10 cellular contexts compared by ENCODE assay signal in genomic region chr2:32484907-32485306, GRCh38.
A peak's percentile ranks its signal among the peaks of the same experiment; 100 is the strongest.
DNase-seq lines count a peak whose midpoint lies in the region; ATAC-seq and TF ChIP-seq lines count a peak whose summit lies in the region.
"Had no signal": no experiment of that assay in that cellular context is flagged by ENCODE, and none has a peak within 500 bp of the region (broad histone marks: within the 10 kb centered on the region; RNA-seq: fewer than 3 reads in every experiment).

No MANE protein-coding gene starts in this region.

- POLR2A ChIA-PET in BJ (lab: Charles Lee): no interaction called here

- H3K4me3 ChIP-seq in BJ (ENCODE audit: low read depth, low read length): no peak overlapping the region
- H3K4me3 ChIP-seq in MG63: no peak overlapping the region
- H3K4me3 ChIP-seq in endodermal cell (ENCODE audit: low read length): no peak overlapping the region

- CTCF ChIA-PET in BJ (lab: Yijun Ruan, JAX): interaction anchor here (0.6 to 2.2 kb wide), 2 partner anchors 12 to 14 kb away, joined by 3 to 6 read pairs; no protein-coding TSS in a partner anchor

- 80 to 92% methylated on average over 1 to 4 of the region's 4 CpGs for WGBS in endodermal cell (ENCODE audit: insufficient coverage in 1 of 2, insufficient read length in 1 of 2), 2 experiments

- peak; percentile 93 for DNase-seq in BJ (ENCODE audit: low read depth)
- DNase-seq in MG63: peak; percentile 30
- DNase-seq in astrocyte of the hippocampus (ENCODE audit: low read depth, low spot score): peak; percentile 64
- DNase-seq in lung microvascular endothelial cell (ENCODE audit: low read depth in 2 of 2): peak; percentile 59 to 80
- no peak for DNase-seq in endodermal cell
- DNase-seq in NCI-H774 (lab: John Stamatoyannopoulos, UW): no peak
- no peak for DNase-seq in activated CD8-positive, alpha-beta memory T cell treated with anti-CD3 and anti-CD28 coated beads, Interleukin-2, amount 50 U/mL, for 4 hours
- DNase-seq: activated T-cell treated with anti-CD3 and anti-CD28 coated beads, Interleukin-2, amount 50 U/mL, for 4 hours; NCI-H524 treated with DMSO at 0.1 percent for 48 hours had no signal

- H3K4me3 Mint-ChIP-seq in endodermal cell: no peak overlapping the region
- H3K4me3 Mint-ChIP-seq: activated T-cell treated with anti-CD3 and anti-CD28 coated beads, Interleukin-2, amount 50 U/mL, for 4 hours had no signal

- peaks cover 57% of the 10 kb centered on the region for H3K36me3 Mint-ChIP-seq in endodermal cell (ENCODE audit: low read depth)

- H3K27me3 Mint-ChIP-seq in endodermal cell (ENCODE audit: insufficient read depth): no peaks in the 10 kb centered on the region

- no peaks in the 10 kb centered on the region for H3K27me3 ChIP-seq in BJ (ENCODE audit: control insufficient read depth, insufficient read depth, low read length)
- no peaks in the 10 kb centered on the region for H3K27me3 ChIP-seq in MG63
- H3K27me3 ChIP-seq in endodermal cell (ENCODE audit: control insufficient read depth, insufficient read depth, low read length, poor library complexity, severe bottlenecking): no peaks in the 10 kb centered on the region

- no peak overlapping the region for H3K27ac Mint-ChIP-seq in endodermal cell

- H3K9ac ChIP-seq in endodermal cell (ENCODE audit: extremely low read depth, low read length, poor library complexity, severe bottlenecking): no peak overlapping the region

- no peaks in the 10 kb centered on the region for H3K9me3 Mint-ChIP-seq in endodermal cell
- H3K9me3 Mint-ChIP-seq: activated T-cell treated with anti-CD3 and anti-CD28 coated beads, Interleukin-2, amount 50 U/mL, for 4 hours had no signal

- H3K4me1 Mint-ChIP-seq in endodermal cell: no peaks in the 10 kb centered on the region

- no peaks in the 10 kb centered on the region for H3K4me1 ChIP-seq in endodermal cell (ENCODE audit: control insufficient read depth, insufficient read depth, low read length)

- no peak for TF ChIP-seq CTCF in BJ (IDR thresholded peaks at IDR 0.05; ENCODE audit: insufficient read depth, low read depth, low read length)
- TF ChIP-seq CTCF in endodermal cell (conservative IDR thresholded peaks at IDR 0.05): no peak

- ATAC-seq in HG03159 (IDR thresholded peaks at IDR 0.05; ENCODE audit: unreplicated experiment): no peak
- ATAC-seq: activated T-cell treated with anti-CD3 and anti-CD28 coated beads, Interleukin-2, amount 50 U/mL, for 4 hours had no signal

- peaks cover 3% of the 10 kb centered on the region for H3K36me3 ChIP-seq in BJ (ENCODE audit: control insufficient read depth, insufficient read depth, low read length)
- H3K36me3 ChIP-seq in MG63: peaks cover 51% of the 10 kb centered on the region
- H3K36me3 ChIP-seq in endodermal cell (ENCODE audit: control insufficient read depth, insufficient read depth, low read length): peaks cover 85% of the 10 kb centered on the region

- no peak overlapping the region for H3K27ac ChIP-seq in endodermal cell (ENCODE audit: low read depth, low read length)

- no peaks in the 10 kb centered on the region for H3K9me3 ChIP-seq in MG63
- H3K9me3 ChIP-seq in endodermal cell (ENCODE audit: control insufficient read depth, low read length): no peaks in the 10 kb centered on the region

Comparison
In these comparisons a context has a peak if more than half of its experiments do, and no peak if none do; other contexts are left out.
1. DNase-seq: peak in BJ (single experiment), MG63 (single experiment), astrocyte of the hippocampus (single experiment) and lung microvascular endothelial cell (2 of 2); none in endodermal cell (single experiment), NCI-H774 (single experiment) and activated CD8-positive, alpha-beta memory T cell treated with anti-CD3 and anti-CD28 coated beads, Interleukin-2, amount 50 U/mL, for 4 hours (single experiment).